1 cellular context compared by ENCODE assay signal in the genomic region with DNA sequence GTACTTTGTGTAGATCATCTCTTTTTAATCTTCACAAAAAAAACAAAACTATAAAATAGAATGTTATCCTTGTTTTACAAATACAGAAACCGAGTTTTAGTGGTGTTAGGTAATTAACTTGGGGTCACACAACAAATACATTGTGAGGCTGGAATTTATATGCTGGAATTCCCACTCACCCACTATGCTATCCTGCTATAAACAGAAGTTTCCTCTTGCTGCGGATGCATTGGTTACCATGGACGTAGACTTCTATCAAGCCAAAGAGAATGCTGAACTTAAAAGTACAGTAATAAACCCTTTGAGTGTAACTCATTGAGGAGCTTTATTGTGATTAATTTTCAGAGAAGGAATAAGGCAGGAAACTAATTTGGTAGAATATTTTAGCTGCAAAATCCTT.
TF ChIP-seq lines count a peak whose summit lies in the region.

No MANE protein-coding gene starts in this region.

TF ChIP-seq in WTC11, 78 proteins besides CTCF, POLR2A, EP300 and RAD21 (continued from another document):
- no peak for TF ChIP-seq ZNF281 (CRISPR knock-in tag; IDR thresholded peaks at IDR 0.05)
